16 cellular contexts compared by ENCODE assay signal in the genomic region with DNA sequence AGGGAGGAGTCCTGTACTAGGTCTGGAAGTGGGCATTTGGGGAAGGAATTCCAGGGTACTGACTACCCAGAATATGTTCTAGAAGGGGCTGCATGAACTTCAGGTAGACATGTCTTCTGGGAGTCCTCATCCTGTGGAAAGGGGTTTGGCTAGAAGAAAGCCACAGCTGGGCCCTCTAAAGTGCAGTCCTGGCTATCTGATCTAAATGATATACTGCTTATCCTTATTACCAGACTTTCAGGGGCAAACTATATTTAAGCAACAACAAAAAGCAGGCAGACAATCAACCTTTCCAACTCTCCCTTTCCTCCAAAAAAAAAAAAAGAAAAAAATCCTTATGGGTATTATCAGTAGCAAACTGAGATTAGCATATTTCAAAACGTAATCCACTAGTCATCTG. TPM values are rescaled to one million over a fixed set of nuclear protein-coding genes. Genes with fewer than 3 reads are reported as not detected.
DNase-seq lines count a peak whose midpoint lies in the region; ATAC-seq, FAIRE-seq and TF ChIP-seq lines count a peak whose summit lies in the region.
"Had no signal": no experiment of that assay in that cellular context is flagged by ENCODE, and none has a peak within 500 bp of the region (broad histone marks: within the 10 kb centered on the region; RNA-seq: fewer than 3 reads in every experiment).

No MANE protein-coding gene starts in this region.

- no peak for ATAC-seq in activated CD8-positive, alpha-beta T cell treated with anti-CD3 and anti-CD28 coated beads for 36 hours
- ATAC-seq in activated CD8-positive, alpha-beta T cell treated with anti-CD3 and anti-CD28 coated beads, Interleukin-2, amount 10 ng/mL, durations not matched to agents 7 days and 5 days: no peak
- ATAC-seq in DND-41 (ENCODE audit: insufficient read depth, low read depth) (peak; percentile 33; the same call in 2 of the 3 replicates), K562 (peak; percentile 82), GM18502 (IDR thresholded peaks at IDR 0.05; ENCODE audit: poor library complexity, unreplicated experiment) (no peak)

- no peaks in the 10 kb centered on the region for H3K27me3 Mint-ChIP-seq in activated CD8-positive, alpha-beta T cell treated with anti-CD3 and anti-CD28 coated beads for 36 hours
- H3K27me3 Mint-ChIP-seq in activated CD8-positive, alpha-beta T cell treated with anti-CD3 and anti-CD28 coated beads, Interleukin-2, amount 10 ng/mL, durations not matched to agents 7 days and 5 days (ENCODE audit: low read depth): no peaks in the 10 kb centered on the region

- in situ Hi-C loops in K562 (cut with MboI): no loop called here

- CTCF ChIA-PET in activated CD8-positive, alpha-beta T cell treated with anti-CD3 and anti-CD28 coated beads for 36 hours (lab: Charles Lee): interaction anchor here (2.5 kb wide), 1 partner anchor 32 kb away, joined by 6 read pairs; no protein-coding TSS in a partner anchor
- CTCF ChIA-PET in activated CD8-positive, alpha-beta T cell treated with anti-CD3 and anti-CD28 coated beads, Interleukin-2, amount 10 ng/mL, durations not matched to agents 7 days and 5 days (lab: Charles Lee): interaction anchor here (1.5 to 2.2 kb wide), 3 partner anchors 10 to 22 kb away, joined by 5 to 7 read pairs (median 6); no protein-coding TSS in a partner anchor
- CTCF ChIA-PET in K562 (lab: Yijun Ruan, JAX; ENCODE audit: low intra/inter-chr PET ratio): no interaction called here

- no peaks in the 10 kb centered on the region for H3K9me3 ChIP-seq in DND-41 (ENCODE audit: insufficient read depth, low read length, severe bottlenecking)
- no peaks in the 10 kb centered on the region for H3K9me3 ChIP-seq in K562 (replicated peaks; ENCODE audit: control insufficient read depth, insufficient read depth, low read depth, low read length)
- H3K9me3 ChIP-seq: BE2C had no signal

- 12% methylated on average over 1 of the region's 1 CpG for WGBS in K562 (ENCODE audit: insufficient coverage, low coverage, missing lambda C conversion rate)

- TF ChIP-seq POLR2A in NB4 (IDR thresholded peaks at IDR 0.05; ENCODE audit: extremely low read depth, insufficient read length) (no peak), K562 (conservative IDR thresholded peaks at IDR 0.05) (no peak)

- BruUV-seq in K562 (replicated peaks; lab: Mats Ljungman, UMichigan): no TSS peak

- H3K9me1 ChIP-seq in K562 (ENCODE audit: control insufficient read depth, insufficient read depth, low read length): no peaks in the 10 kb centered on the region

- intact Hi-C loops in activated CD8-positive, alpha-beta T cell treated with anti-CD3 and anti-CD28 coated beads for 36 hours (cut with micrococcal nuclease): no loop called here
- intact Hi-C loops in K562 (cut with micrococcal nuclease): no loop called here

- no peak for TF ChIP-seq RAD21 in K562 (CRISPR knock-in tag; conservative IDR thresholded peaks at IDR 0.05 in 1 of 2, IDR thresholded peaks at IDR 0.05 in 1 of 2)

- no peak for FAIRE-seq in K562 (lab: Jason Lieb, UNC)
- FAIRE-seq: A204.1, G401.6 had no signal

- peak overlapping the region; percentile 50 for H3K27ac Mint-ChIP-seq in activated CD8-positive, alpha-beta T cell treated with anti-CD3 and anti-CD28 coated beads for 36 hours
- H3K27ac Mint-ChIP-seq in activated CD8-positive, alpha-beta T cell treated with anti-CD3 and anti-CD28 coated beads, Interleukin-2, amount 10 ng/mL, durations not matched to agents 7 days and 5 days: no peak overlapping the region
- H3K27ac Mint-ChIP-seq: CD4-positive, alpha-beta memory T cell; HFFc6 had no signal

- TF ChIP-seq CTCF in activated CD8-positive, alpha-beta T cell treated with anti-CD3 and anti-CD28 coated beads for 36 hours (IDR thresholded peaks at IDR 0.05): no peak
- TF ChIP-seq CTCF in DND-41 (IDR thresholded peaks at IDR 0.05; ENCODE audit: borderline replicate concordance, extremely low read depth, low read length, poor library complexity, severe bottlenecking): no peak
- no peak for TF ChIP-seq CTCF in NB4 (IDR thresholded peaks at IDR 0.05; ENCODE audit: low read depth, low read length)
- TF ChIP-seq CTCF in K562 (IDR thresholded peaks at IDR 0.05 in 2 of 3, conservative IDR thresholded peaks at IDR 0.05 in 1 of 3; ENCODE audit: insufficient read depth in 2 of 3, low read depth in 1 of 3, low read length in 3 of 3): no peak
- TF ChIP-seq CTCF in GM10266 (IDR thresholded peaks at IDR 0.05; ENCODE audit: control insufficient read depth, insufficient read depth, low read depth, missing control alignments): no peak

- H3K4me2 ChIP-seq in DND-41 (ENCODE audit: insufficient read depth, low read length) (no peak overlapping the region), K562 (ENCODE audit: insufficient read depth, low read length) (no peak overlapping the region)

- POLR2A ChIA-PET in activated CD8-positive, alpha-beta T cell treated with anti-CD3 and anti-CD28 coated beads for 36 hours (lab: Charles Lee): interaction anchor here (1.4 kb wide), 1 partner anchor 29 kb away, joined by 6 read pairs; a partner anchor contains a TSS
- POLR2A ChIA-PET in activated CD8-positive, alpha-beta T cell treated with anti-CD3 and anti-CD28 coated beads, Interleukin-2, amount 10 ng/mL, durations not matched to agents 7 days and 5 days (lab: Charles Lee): no interaction called here
- POLR2A ChIA-PET in K562 (lab: Yijun Ruan, JAX): interaction anchor here (0.7 kb wide), 1 partner anchor 452 kb away, joined by 5 read pairs; no protein-coding TSS in a partner anchor

- H3K27ac ChIP-seq in DND-41 (ENCODE audit: low read length) (peak overlapping the region; percentile 51; the same call in 1 of the 2 replicates), K562 (ENCODE audit: extremely low read depth, low read depth, low read length) (no peak overlapping the region)
- H3K27ac ChIP-seq: C4-2B had no signal

- peaks cover 53% of the 10 kb centered on the region for H3K36me3 Mint-ChIP-seq in activated CD8-positive, alpha-beta T cell treated with anti-CD3 and anti-CD28 coated beads for 36 hours (ENCODE audit: low read depth)
- H3K36me3 Mint-ChIP-seq in activated CD8-positive, alpha-beta T cell treated with anti-CD3 and anti-CD28 coated beads, Interleukin-2, amount 10 ng/mL, durations not matched to agents 7 days and 5 days (ENCODE audit: low read depth): peaks cover 4% of the 10 kb centered on the region
- H3K36me3 Mint-ChIP-seq: CD4-positive, alpha-beta memory T cell had no signal

- peaks cover 28% of the 10 kb centered on the region for H3K4me1 Mint-ChIP-seq in activated CD8-positive, alpha-beta T cell treated with anti-CD3 and anti-CD28 coated beads for 36 hours (ENCODE audit: low read depth)
- peaks cover 20% of the 10 kb centered on the region for H3K4me1 Mint-ChIP-seq in activated CD8-positive, alpha-beta T cell treated with anti-CD3 and anti-CD28 coated beads, Interleukin-2, amount 10 ng/mL, durations not matched to agents 7 days and 5 days (ENCODE audit: low read depth)
- H3K4me1 Mint-ChIP-seq: CD4-positive, alpha-beta memory T cell had no signal

- no peak overlapping the region for H3K4me3 Mint-ChIP-seq in activated CD8-positive, alpha-beta T cell treated with anti-CD3 and anti-CD28 coated beads for 36 hours
- no peak overlapping the region for H3K4me3 Mint-ChIP-seq in activated CD8-positive, alpha-beta T cell treated with anti-CD3 and anti-CD28 coated beads, Interleukin-2, amount 10 ng/mL, durations not matched to agents 7 days and 5 days
- H3K4me3 Mint-ChIP-seq: CD4-positive, alpha-beta memory T cell; HFFc6 had no signal

- no peak for TF ChIP-seq EP300 in K562 (IDR thresholded peaks at IDR 0.05; ENCODE audit: low read length)

- DNase-seq in activated CD8-positive, alpha-beta T cell treated with anti-CD3 and anti-CD28 coated beads for 36 hours: no peak
- no peak for DNase-seq in activated CD8-positive, alpha-beta T cell treated with anti-CD3 and anti-CD28 coated beads, Interleukin-2, amount 10 ng/mL, durations not matched to agents 7 days and 5 days
- DNase-seq in DND-41 (no peak), NB4 (ENCODE audit: low read depth) (no peak), K562 (ENCODE audit: extremely low read depth in 1 of 4, low spot score in 3 of 4) (no peak), GM10266 (ENCODE audit: extremely low spot score) (no peak)
- DNase-seq: BE2C; CD4-positive, alpha-beta memory T cell; DMS79; EL; HCEC 1CT; HFFc6 had no signal

- H2AFZ ChIP-seq in DND-41 (ENCODE audit: low read depth, low read length) (no peak overlapping the region), K562 (ENCODE audit: low read depth, low read length) (no peak overlapping the region)

- H3K9ac ChIP-seq in DND-41 (ENCODE audit: low read depth, low read length): no peak overlapping the region
- H3K9ac ChIP-seq in K562 (ENCODE audit: insufficient read depth in 1 of 2, low read depth in 2 of 2, low read length in 2 of 2): no peak overlapping the region

- H3K27me3 ChIP-seq in DND-41 (ENCODE audit: insufficient read depth, low read length, poor library complexity) (no peaks in the 10 kb centered on the region), K562 (ENCODE audit: control insufficient read depth in 2 of 2, insufficient read depth in 2 of 2, low read length in 2 of 2) (no peaks in the 10 kb centered on the region)
- H3K27me3 ChIP-seq: BE2C had no signal

- no peaks in the 10 kb centered on the region for H3K36me3 ChIP-seq in DND-41 (ENCODE audit: insufficient read depth, low read length)
- no peaks in the 10 kb centered on the region for H3K36me3 ChIP-seq in K562 (ENCODE audit: control insufficient read depth, insufficient read depth, low read length)
- H3K36me3 ChIP-seq: BE2C had no signal

- no peaks in the 10 kb centered on the region for H3K9me3 Mint-ChIP-seq in activated CD8-positive, alpha-beta T cell treated with anti-CD3 and anti-CD28 coated beads for 36 hours
- H3K9me3 Mint-ChIP-seq in activated CD8-positive, alpha-beta T cell treated with anti-CD3 and anti-CD28 coated beads, Interleukin-2, amount 10 ng/mL, durations not matched to agents 7 days and 5 days (ENCODE audit: insufficient read depth): no peaks in the 10 kb centered on the region
- H3K9me3 Mint-ChIP-seq: CD4-positive, alpha-beta memory T cell; HFFc6 had no signal

- H4K20me1 ChIP-seq in DND-41 (ENCODE audit: insufficient read depth, low read length) (no peaks in the 10 kb centered on the region), K562 (replicated peaks; ENCODE audit: control insufficient read depth, insufficient read depth, low read length) (no peaks in the 10 kb centered on the region)

- H3K4me3 ChIP-seq in DND-41 (ENCODE audit: low read depth in 1 of 2, low read length in 2 of 2): no peak overlapping the region
- peak overlapping the region; percentile 9 for H3K4me3 ChIP-seq in NB4 (ENCODE audit: low read depth, low read length)
- no peak overlapping the region for H3K4me3 ChIP-seq in K562

- H3K79me2 ChIP-seq in DND-41 (ENCODE audit: insufficient read depth, low read length) (no peaks in the 10 kb centered on the region), K562 (ENCODE audit: control insufficient read depth, insufficient read depth, low read length) (no peaks in the 10 kb centered on the region)

- H3K4me1 ChIP-seq in DND-41 (ENCODE audit: insufficient read depth, low read length): peaks cover 21% of the 10 kb centered on the region
- H3K4me1 ChIP-seq in K562 (replicated peaks in 1 of 2; ENCODE audit: control insufficient read depth in 2 of 2, insufficient read depth in 2 of 2, low read length in 2 of 2): peaks cover 0 to 10% of the 10 kb centered on the region in 2 experiments; a peak in 2 of 5 replicates
- H3K4me1 ChIP-seq: BE2C had no signal

RNA-seq across cellular contexts. Expression of a gene that starts 29.8 kb away (rescaled TPM):
- 10 to 100 TPM; 54.3 to 55.3 TPM for total RNA-seq in activated CD8-positive, alpha-beta T cell treated with anti-CD3 and anti-CD28 coated beads for 36 hours
- total RNA-seq in activated CD8-positive, alpha-beta T cell treated with anti-CD3 and anti-CD28 coated beads, Interleukin-2, amount 10 ng/mL, durations not matched to agents 7 days and 5 days: 10 to 100 TPM; 47.6 to 48.3 TPM
- 1.2 and 1.3 TPM in 2 replicates for total RNA-seq in K562 (2011; cell fraction: chromatin; rRNA removed; ENCODE audit: low replicate concordance)
- 0.53 and 1.5 TPM in 2 replicates for total RNA-seq in K562 (2011; cell fraction: nucleolus; rRNA removed)
- 0.38 and 0.51 TPM in 2 replicates for total RNA-seq in K562 (2011; cell fraction: nucleoplasm; rRNA removed)
- 0.36 and 0.53 TPM in 2 replicates for total RNA-seq in K562 (2014; rRNA removed)
- total RNA-seq in K562 (2014; rRNA removed; fragmentation: Illumina TruSeq; extraction: Trizol): 0.29 and 0.36 TPM in 2 replicates
- 0.87 and 1.2 TPM in 2 replicates for total RNA-seq in K562 (2015; rRNA removed; fragmentation: Illumina TruSeq; extraction: Trizol)
- total RNA-seq in K562 (2021): 0.66 and 0.85 TPM in 2 replicates
- 0.93 and 1.2 TPM in 2 replicates for polyA plus RNA-seq in K562 (2011; rRNA removed)
- polyA plus RNA-seq in K562 (2011; cell fraction: cytosol; rRNA removed): 0.67 and 0.84 TPM in 2 replicates
- 2.8 and 4.6 TPM in 2 replicates for polyA plus RNA-seq in K562 (2011; cell fraction: nucleus; rRNA removed)
- polyA plus RNA-seq in K562 (2012): 1.1 and 3.8 TPM in 2 replicates
- 0.40 and 0.46 TPM in 2 replicates for polyA plus RNA-seq in K562 (2014; fragmentation: Illumina TruSeq; extraction: Trizol)
- under 1 TPM; 0.07 to 0.13 TPM for polyA plus RNA-seq in K562 (2014; fragmentation: Nextera tagmentation; extraction: Ambion mirVana)
- 0.45 and 0.68 TPM in 2 replicates for polyA plus RNA-seq in K562 (2014; rRNA removed)
- polyA minus RNA-seq in K562 (2011; rRNA and poly(A)+ RNA removed): 0.60 and 1.1 TPM in 2 replicates
- 0.57 TPM in 1 of 2 replicates, not detected in the other for polyA minus RNA-seq in K562 (2011; cell fraction: cytosol; rRNA and poly(A)+ RNA removed)
- polyA minus RNA-seq in K562 (2011; cell fraction: nucleus; rRNA and poly(A)+ RNA removed): 0.67 and 1.6 TPM in 2 replicates

Comparison
In these comparisons a context has a peak if more than half of its experiments do, and no peak if none do; other contexts are left out.
1. ATAC-seq: peak in DND-41 (single experiment) and K562 (single experiment); none in activated CD8-positive, alpha-beta T cell treated with anti-CD3 and anti-CD28 coated beads for 36 hours (single experiment), activated CD8-positive, alpha-beta T cell treated with anti-CD3 and anti-CD28 coated beads, Interleukin-2, amount 10 ng/mL, durations not matched to agents 7 days and 5 days (single experiment) and GM18502 (single experiment).
2. RNA of a gene that starts 29.8 kb away (total RNA-seq): 54.3 to 55.3 TPM in activated CD8-positive, alpha-beta T cell treated with anti-CD3 and anti-CD28 coated beads for 36 hours and 47.6 to 48.3 TPM in activated CD8-positive, alpha-beta T cell treated with anti-CD3 and anti-CD28 coated beads, Interleukin-2, amount 10 ng/mL, durations not matched to agents 7 days and 5 days; 0.29 to 1.5 TPM in K562; every median in the first group is over 10 times any median in the second.